ENCODE assay signal across 2 cellular contexts in genomic region chr11:129965248-129965647, GRCh38.
TF ChIP-seq lines count a peak whose summit lies in the region.

No MANE protein-coding gene starts in this region.

TF ChIP-seq in HEK293, 187 proteins besides CTCF, POLR2A, EP300 and RAD21 (continued from another document):
- TF ChIP-seq REST (tag by site-specific recombination; IDR thresholded peaks at IDR 0.05): peak; percentile 88

TF ChIP-seq in K562, 482 proteins besides CTCF, POLR2A, EP300 and RAD21 (continued from another document):
- TF ChIP-seq PCBP2 (IDR thresholded peaks at IDR 0.05; ENCODE audit: low read depth, low read length, poor library complexity, severe bottlenecking) (no peak), MIER1 (IDR thresholded peaks at IDR 0.05; ENCODE audit: low read depth) (0 out of 2 replicates have a peak, but pooled peaks have one; percentile 69), HES1 (IDR thresholded peaks at IDR 0.05; ENCODE audit: low read depth) (no peak), SRF (CRISPR knock-in tag; IDR thresholded peaks at IDR 0.05) (no peak), MCM5 (IDR thresholded peaks at IDR 0.05; ENCODE audit: low read depth) (no peak), ZNF239 (CRISPR knock-in tag; IDR thresholded peaks at IDR 0.05) (no peak), REST (CRISPR knock-in tag; IDR thresholded peaks at IDR 0.05; ENCODE audit: low read depth) (0 out of 2 replicates have a peak, but pooled peaks have one; percentile 45), ZBTB33 (CRISPR knock-in tag; IDR thresholded peaks at IDR 0.05) (no peak), NR2C1 (IDR thresholded peaks at IDR 0.05) (no peak), NR2C1 (tag; IDR thresholded peaks at IDR 0.05) (no peak), PTRF (tag; IDR thresholded peaks at IDR 0.05) (no peak), E2F3 (CRISPR knock-in tag; IDR thresholded peaks at IDR 0.05) (no peak), SMARCA4 (IDR thresholded peaks at IDR 0.05) (no peak), ID3 (CRISPR knock-in tag; IDR thresholded peaks at IDR 0.05) (no peak), ID3 (tag; IDR thresholded peaks at IDR 0.05) (no peak), ZNF24 (IDR thresholded peaks at IDR 0.05) (no peak), FOXK2 (conservative IDR thresholded peaks at IDR 0.05 in 1 of 2, IDR thresholded peaks at IDR 0.05 in 1 of 2; ENCODE audit: low read depth in 2 of 2) (no peak), BRF2 (IDR thresholded peaks at IDR 0.05; ENCODE audit: borderline replicate concordance, insufficient read depth, insufficient read length) (no peak), ZNF584 (CRISPR knock-in tag; IDR thresholded peaks at IDR 0.05; ENCODE audit: low read depth) (no peak), SAFB (IDR thresholded peaks at IDR 0.05; ENCODE audit: borderline replicate concordance, low read depth, low read length) (no peak), RBM39 (optimal IDR thresholded peaks at IDR 0.05; ENCODE audit: low read depth, low read length) (no peak), ZNF311 (CRISPR knock-in tag; IDR thresholded peaks at IDR 0.05) (no peak), HSF4 (CRISPR knock-in tag; IDR thresholded peaks at IDR 0.05; ENCODE audit: borderline replicate concordance) (no peak), ARID2 (IDR thresholded peaks at IDR 0.05) (no peak), ZNF583 (CRISPR knock-in tag; IDR thresholded peaks at IDR 0.05) (no peak), ZNF318 (IDR thresholded peaks at IDR 0.05; ENCODE audit: borderline replicate concordance in 1 of 2, low read depth in 1 of 2) (no peak), E2F4 (CRISPR knock-in tag; IDR thresholded peaks at IDR 0.05; ENCODE audit: low read depth) (no peak), HNRNPL (IDR thresholded peaks at IDR 0.05; ENCODE audit: low read depth, low read length) (no peak), RFX7 (CRISPR knock-in tag; IDR thresholded peaks at IDR 0.05) (no peak), PBX2 (CRISPR knock-in tag; IDR thresholded peaks at IDR 0.05; ENCODE audit: low read depth) (no peak), PBX2 (tag; conservative IDR thresholded peaks at IDR 0.05; ENCODE audit: low read depth) (peak; percentile 48; the same call in 1 of the 2 replicates), YY1 (IDR thresholded peaks at IDR 0.05; ENCODE audit: borderline replicate concordance in 1 of 3, control insufficient read depth in 1 of 3, extremely low read depth in 1 of 3, insufficient read depth in 3 of 3, insufficient read length in 1 of 3, insufficient replicate concordance in 2 of 3, low read depth in 1 of 3, low read length in 2 of 3) (peak in 1 of 3 experiments; percentile 81), EHMT2 (IDR thresholded peaks at IDR 0.05) (peak; percentile 86), HMBOX1 (IDR thresholded peaks at IDR 0.05) (no peak), ZNF384 (IDR thresholded peaks at IDR 0.05; ENCODE audit: low read depth, low read length) (no peak)
TF ChIP-seq in K562: peak in this region for 6.
